15 cellular contexts compared by ENCODE assay signal in genomic region chr2:36480596-36480995, GRCh38.
DNase-seq lines count a peak whose midpoint lies in the region; ATAC-seq and TF ChIP-seq lines count a peak whose summit lies in the region.
"Had no signal": no experiment of that assay in that cellular context is flagged by ENCODE, and none has a peak within 500 bp of the region (broad histone marks: within the 10 kb centered on the region; RNA-seq: fewer than 3 reads in every experiment).

No MANE protein-coding gene starts in this region.

- H3K4me1 Mint-ChIP-seq in endothelial cell (ENCODE audit: unreplicated experiment): peaks cover 15% of the 10 kb centered on the region
- H3K4me1 Mint-ChIP-seq in activated T-helper 1 cell treated with anti-CD3 and anti-CD28 coated beads, Interleukin-12 subunit alpha, Interleukin-12 subunit beta, Interleukin-2, Interleukin-4 antibody, amounts not matched to agents 30 ng/mL and 10 ng/mL and 1 ng/mL, durations not matched to agents 14 hours and 24 hours and 36 hours (ENCODE audit: low read depth): no peaks in the 10 kb centered on the region
- no peaks in the 10 kb centered on the region for H3K4me1 Mint-ChIP-seq in CD4-positive, alpha-beta memory T cell
- H3K4me1 Mint-ChIP-seq: IgD-negative memory B cell had no signal

- in situ Hi-C loops in transverse colon (cut with MboI; ENCODE audit: low pct_ligation_motif_present in 1 of 4, low pct_unique_long_range_greater_than_20kb in 1 of 4, low sequenced_read_pairs in 3 of 4): loop anchor here in 1 of 4 donors (25.0 kb wide), 1 partner anchor 118 kb away; the partner anchor contains the start of gene CRIM1

- no peaks in the 10 kb centered on the region for H3K27me3 ChIP-seq in SK-N-SH (ENCODE audit: insufficient read depth)
- no peaks in the 10 kb centered on the region for H3K27me3 ChIP-seq in osteoblast (ENCODE audit: insufficient read depth, low read length)
- H3K27me3 ChIP-seq in transverse colon: no peaks in the 10 kb centered on the region
- no peaks in the 10 kb centered on the region for H3K27me3 ChIP-seq in CD4-positive, alpha-beta memory T cell (ENCODE audit: insufficient read depth, low read length)

- H3K79me2 ChIP-seq in SK-N-SH (ENCODE audit: insufficient read depth): peaks cover 79% of the 10 kb centered on the region
- peaks cover 59% of the 10 kb centered on the region for H3K79me2 ChIP-seq in osteoblast (ENCODE audit: insufficient read depth, low read length)

- TF ChIP-seq EP300 in SK-N-SH (IDR thresholded peaks at IDR 0.05; ENCODE audit: borderline replicate concordance in 1 of 2, low read depth in 1 of 2, low read length in 1 of 2): no peak
- TF ChIP-seq EP300 in transverse colon (IDR thresholded peaks at IDR 0.05; ENCODE audit: low read depth): no peak

- intact Hi-C loops in transverse colon (cut with DNase I; ENCODE audit: low total_unique reads): no loop called here
- intact Hi-C loops in activated T-helper 1 cell treated with anti-CD3 and anti-CD28 coated beads, Interleukin-12 subunit alpha, Interleukin-12 subunit beta, Interleukin-2, Interleukin-4 antibody, amounts not matched to agents 30 ng/mL and 10 ng/mL and 1 ng/mL, durations not matched to agents 14 hours and 24 hours and 36 hours (cut with micrococcal nuclease): no loop called here
- intact Hi-C loops in CD4-positive, alpha-beta memory T cell (cut with micrococcal nuclease): no loop called here

- no peak overlapping the region for H3K27ac Mint-ChIP-seq in endothelial cell (ENCODE audit: unreplicated experiment)
- no peak overlapping the region for H3K27ac Mint-ChIP-seq in activated T-helper 1 cell treated with anti-CD3 and anti-CD28 coated beads, Interleukin-12 subunit alpha, Interleukin-12 subunit beta, Interleukin-2, Interleukin-4 antibody, amounts not matched to agents 30 ng/mL and 10 ng/mL and 1 ng/mL, durations not matched to agents 14 hours and 24 hours and 36 hours
- H3K27ac Mint-ChIP-seq in CD4-positive, alpha-beta memory T cell: no peak overlapping the region
- H3K27ac Mint-ChIP-seq: IgD-negative memory B cell had no signal

- peaks cover 0 to 69% of the 10 kb centered on the region in 2 experiments for H3K4me1 ChIP-seq in SK-N-SH (ENCODE audit: control insufficient read depth in 1 of 2, insufficient read depth in 2 of 2, low read depth in 1 of 2, low read length in 1 of 2)
- peaks cover 91% of the 10 kb centered on the region for H3K4me1 ChIP-seq in osteoblast (ENCODE audit: insufficient read depth, low read length)
- peaks cover 8 to 23% (median 18%) of the 10 kb centered on the region in 4 donors for H3K4me1 ChIP-seq in transverse colon
- no peaks in the 10 kb centered on the region for H3K4me1 ChIP-seq in CD4-positive, alpha-beta memory T cell (ENCODE audit: insufficient read depth, low read length)

- TF ChIP-seq POLR2A in transverse colon (IDR thresholded peaks at IDR 0.05): no peak

- H3K9me3 Mint-ChIP-seq in endothelial cell (ENCODE audit: unreplicated experiment): no peaks in the 10 kb centered on the region
- H3K9me3 Mint-ChIP-seq in activated T-helper 1 cell treated with anti-CD3 and anti-CD28 coated beads, Interleukin-12 subunit alpha, Interleukin-12 subunit beta, Interleukin-2, Interleukin-4 antibody, amounts not matched to agents 30 ng/mL and 10 ng/mL and 1 ng/mL, durations not matched to agents 14 hours and 24 hours and 36 hours: peaks cover 24% of the 10 kb centered on the region
- H3K9me3 Mint-ChIP-seq in CD4-positive, alpha-beta memory T cell: peaks cover 5 to 24% (median 19%) of the 10 kb centered on the region in 8 donors

- no peak overlapping the region for H3K4me3 ChIP-seq in SK-N-SH (ENCODE audit: low read depth in 2 of 2, low read length in 1 of 2)
- H3K4me3 ChIP-seq in osteoblast (ENCODE audit: insufficient read depth, low read length): no peak overlapping the region
- no peak overlapping the region for H3K4me3 ChIP-seq in transverse colon
- no peak overlapping the region for H3K4me3 ChIP-seq in CD4-positive, alpha-beta memory T cell (ENCODE audit: low read length in 2 of 2)

- no peaks in the 10 kb centered on the region for H4K20me1 ChIP-seq in SK-N-SH (ENCODE audit: insufficient read depth)
- no peaks in the 10 kb centered on the region for H4K20me1 ChIP-seq in osteoblast (ENCODE audit: insufficient read depth, low read length)

- peaks cover 82% of the 10 kb centered on the region for H3K36me3 Mint-ChIP-seq in endothelial cell (ENCODE audit: low read depth, unreplicated experiment)
- peaks cover 22% of the 10 kb centered on the region for H3K36me3 Mint-ChIP-seq in activated T-helper 1 cell treated with anti-CD3 and anti-CD28 coated beads, Interleukin-12 subunit alpha, Interleukin-12 subunit beta, Interleukin-2, Interleukin-4 antibody, amounts not matched to agents 30 ng/mL and 10 ng/mL and 1 ng/mL, durations not matched to agents 14 hours and 24 hours and 36 hours (ENCODE audit: low read depth)
- peaks cover 56 to 57% of the 10 kb centered on the region in 2 donors for H3K36me3 Mint-ChIP-seq in CD4-positive, alpha-beta memory T cell

- H3K27ac ChIP-seq in SK-N-SH (ENCODE audit: low read depth in 2 of 2, low read length in 1 of 2) (peak overlapping the region; percentile 34 to 91; a peak in 3 of 4 replicates), osteoblast (ENCODE audit: low read depth, low read length) (peak overlapping the region; percentile 88), transverse colon (peak overlapping the region in 3 of 4 donors; percentile 9 to 78 (median 77))
- no peak overlapping the region for H3K27ac ChIP-seq in CD4-positive, alpha-beta memory T cell (ENCODE audit: low read depth, low read length)
- H3K27ac ChIP-seq: 22Rv1, C4-2B had no signal

- TF ChIP-seq CTCF in SK-N-SH (IDR thresholded peaks at IDR 0.05) (no peak), endothelial cell (IDR thresholded peaks at IDR 0.05; ENCODE audit: unreplicated experiment) (no peak), osteoblast (IDR thresholded peaks at IDR 0.05; ENCODE audit: extremely low read depth, low read depth, low read length) (no peak), transverse colon (IDR thresholded peaks at IDR 0.05) (no peak)

- ATAC-seq in SK-N-SH treated with all-trans-retinoic acid at 6 μM for 48 hours: no peak
- no peak for ATAC-seq in HG03521 (IDR thresholded peaks at IDR 0.05; ENCODE audit: unreplicated experiment)
- ATAC-seq: HCT116 had no signal

- no peaks in the 10 kb centered on the region for H3K9me2 ChIP-seq in SK-N-SH

- POLR2A ChIA-PET in SK-N-SH (lab: Yijun Ruan, JAX): no interaction called here
- POLR2A ChIA-PET in CD4-positive, alpha-beta memory T cell (lab: Charles Lee; ENCODE audit: partially characterized antibody): no interaction called here

- peak overlapping the region; percentile 6; the same call in 1 of the 2 replicates for H3K9ac ChIP-seq in SK-N-SH

- H3K9me3 ChIP-seq in SK-N-SH: peaks cover 10% of the 10 kb centered on the region; the same call in 1 of the 2 replicates
- H3K9me3 ChIP-seq in osteoblast (ENCODE audit: low read depth, low read length): peaks cover 5% of the 10 kb centered on the region
- peaks cover 0 to 6% of the 10 kb centered on the region in 2 donors for H3K9me3 ChIP-seq in transverse colon
- H3K9me3 ChIP-seq in CD4-positive, alpha-beta memory T cell (ENCODE audit: control insufficient read depth in 1 of 2, low read length in 2 of 2): no peaks in the 10 kb centered on the region

- peaks cover 10% of the 10 kb centered on the region for H3K27me3 Mint-ChIP-seq in endothelial cell (ENCODE audit: unreplicated experiment)
- no peaks in the 10 kb centered on the region for H3K27me3 Mint-ChIP-seq in activated T-helper 1 cell treated with anti-CD3 and anti-CD28 coated beads, Interleukin-12 subunit alpha, Interleukin-12 subunit beta, Interleukin-2, Interleukin-4 antibody, amounts not matched to agents 30 ng/mL and 10 ng/mL and 1 ng/mL, durations not matched to agents 14 hours and 24 hours and 36 hours (ENCODE audit: insufficient read depth)
- H3K27me3 Mint-ChIP-seq in CD4-positive, alpha-beta memory T cell: no peaks in the 10 kb centered on the region

- H3K36me3 ChIP-seq in SK-N-SH (replicated peaks in 1 of 2; ENCODE audit: control insufficient read depth in 1 of 2, insufficient read depth in 2 of 2, low read length in 1 of 2) (peaks cover 63 to 84% of the 10 kb centered on the region in 2 experiments), osteoblast (ENCODE audit: insufficient read depth, low read length) (peaks cover 86% of the 10 kb centered on the region), transverse colon (peaks cover 0 to 28% (median 2%) of the 10 kb centered on the region in 4 donors)
- H3K36me3 ChIP-seq in CD4-positive, alpha-beta memory T cell (ENCODE audit: insufficient read depth, low read length): no peaks in the 10 kb centered on the region

- H3K4me3 Mint-ChIP-seq in endothelial cell (ENCODE audit: unreplicated experiment): peak overlapping the region; percentile 79
- no peak overlapping the region for H3K4me3 Mint-ChIP-seq in activated T-helper 1 cell treated with anti-CD3 and anti-CD28 coated beads, Interleukin-12 subunit alpha, Interleukin-12 subunit beta, Interleukin-2, Interleukin-4 antibody, amounts not matched to agents 30 ng/mL and 10 ng/mL and 1 ng/mL, durations not matched to agents 14 hours and 24 hours and 36 hours
- H3K4me3 Mint-ChIP-seq in CD4-positive, alpha-beta memory T cell: no peak overlapping the region
- H3K4me3 Mint-ChIP-seq: IgD-negative memory B cell had no signal

- no peak overlapping the region for H2AFZ ChIP-seq in SK-N-SH (ENCODE audit: low read depth)
- H2AFZ ChIP-seq in osteoblast (ENCODE audit: low read length): no peak overlapping the region

- 63% methylated on average over 3 of the region's 3 CpGs for WGBS in SK-N-SH (ENCODE audit: low lambda C conversion rate)
- 85% methylated on average over 3 of the region's 3 CpGs for WGBS in transverse colon (ENCODE audit: low coverage in 1 of 2), 2 donors

- DNase-seq in SK-N-SH (no peak), endothelial cell (ENCODE audit: low spot score) (no peak), osteoblast (ENCODE audit: insufficient read length, low spot score, missing footprints) (peak; percentile 41), transverse colon (no peak)
- DNase-seq in activated T-helper 1 cell treated with anti-CD3 and anti-CD28 coated beads, Interleukin-12 subunit alpha, Interleukin-12 subunit beta, Interleukin-2, Interleukin-4 antibody, amounts not matched to agents 30 ng/mL and 10 ng/mL and 1 ng/mL, durations not matched to agents 14 hours and 24 hours and 36 hours (ENCODE audit: low spot score): no peak
- DNase-seq in CD4-positive, alpha-beta memory T cell: no peak
- DNase-seq: NCI-H146, NCI-H2227 treated with DMSO at 0.1 percent for 48 hours, NCI-H524 treated with DMSO at 0.1 percent for 48 hours had no signal

- no peak for TF ChIP-seq RAD21 in SK-N-SH (IDR thresholded peaks at IDR 0.05; ENCODE audit: low read length)

- H3F3A ChIP-seq in SK-N-SH (replicated peaks; ENCODE audit: insufficient read depth): peaks cover 92% of the 10 kb centered on the region

- H3K4me2 ChIP-seq in SK-N-SH (no peak overlapping the region), osteoblast (ENCODE audit: insufficient read depth, low read length) (no peak overlapping the region)

- CTCF ChIA-PET in SK-N-SH (lab: Yijun Ruan, JAX): interaction anchor here (0.6 to 1.5 kb wide), 2 partner anchors 20 to 330 kb away, joined by 3 read pairs; no protein-coding TSS in a partner anchor
- CTCF ChIA-PET in CD4-positive, alpha-beta memory T cell (lab: Charles Lee; ENCODE audit: partially characterized antibody): no interaction called here

TF ChIP-seq in SK-N-SH treated with all-trans-retinoic acid at 6 μM for 48 hours, 23 proteins besides CTCF, POLR2A, EP300 and RAD21 (continues in another document):
- no peak for TF ChIP-seq ZFP30 (CRISPR knock-in tag; IDR thresholded peaks at IDR 0.05)
